9 cellular contexts compared by ENCODE assay signal in the genomic region with DNA sequence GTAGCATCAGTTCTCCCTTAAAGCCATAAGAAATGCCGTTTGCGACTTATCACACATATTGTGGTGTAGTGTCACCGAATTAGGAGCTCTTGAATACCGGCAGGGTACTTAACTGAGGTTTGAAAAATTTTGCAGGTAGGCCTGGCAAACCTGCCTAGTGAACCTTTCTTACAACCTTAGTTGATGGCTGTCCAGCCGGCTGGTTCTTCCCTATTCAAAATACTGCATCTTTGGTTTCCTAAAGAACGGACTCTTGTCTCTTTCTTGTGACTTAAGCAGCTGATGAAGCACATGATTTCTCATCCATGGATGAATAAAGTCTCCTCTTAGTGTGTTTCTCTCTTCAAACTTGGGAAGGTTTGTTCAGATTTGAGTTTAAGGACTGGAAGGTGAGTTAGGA. TPM values are rescaled to one million over a fixed set of nuclear protein-coding genes. Genes with fewer than 3 reads are reported as not detected.
DNase-seq lines count a peak whose midpoint lies in the region; ATAC-seq and TF ChIP-seq lines count a peak whose summit lies in the region.
"Had no signal": no experiment of that assay in that cellular context is flagged by ENCODE, and none has a peak within 500 bp of the region (broad histone marks: within the 10 kb centered on the region; RNA-seq: fewer than 3 reads in every experiment).

No MANE protein-coding gene starts in this region.

- H3K4me2 ChIP-seq in mesenchymal stem cell (ENCODE audit: low read length, poor library complexity, severe bottlenecking) = peak overlapping the region; percentile 75

- H2BK12ac ChIP-seq in mesenchymal stem cell (ENCODE audit: low read length in 2 of 2) = no peak overlapping the region

- no peaks in the 10 kb centered on the region for H3K79me1 ChIP-seq in mesenchymal stem cell (replicated peaks; ENCODE audit: low read length, poor library complexity, severe bottlenecking)

- no peaks in the 10 kb centered on the region for H3K27me3 ChIP-seq in cardiac muscle cell
- H3K27me3 ChIP-seq in mesenchymal stem cell (ENCODE audit: control insufficient read depth in 1 of 2, insufficient read depth in 1 of 2, low read length in 2 of 2) = no peaks in the 10 kb centered on the region
- no peaks in the 10 kb centered on the region for H3K27me3 ChIP-seq in upper lobe of right lung

- H3K4ac ChIP-seq in mesenchymal stem cell (ENCODE audit: low read depth in 1 of 2, low read length in 2 of 2) = no peak overlapping the region

- peak overlapping the region; percentile 93 for H3K4me3 ChIP-seq in cardiac muscle cell
- H3K4me3 ChIP-seq in mesenchymal stem cell (ENCODE audit: insufficient read depth in 1 of 2, low read depth in 1 of 2, low read length in 2 of 2) = peak overlapping the region in 1 of 2 experiments; percentile 86
- H3K4me3 ChIP-seq in upper lobe of right lung = peak overlapping the region; percentile 80

- no peak overlapping the region for H3K18ac ChIP-seq in mesenchymal stem cell (ENCODE audit: low read depth in 1 of 2, low read length in 2 of 2)

- no peak overlapping the region for H2AFZ ChIP-seq in mesenchymal stem cell (ENCODE audit: low read depth, low read length)

- H3K36me3 Mint-ChIP-seq in brain = peaks cover 41% of the 10 kb centered on the region

- H4K91ac ChIP-seq in mesenchymal stem cell (ENCODE audit: low read length) = no peak overlapping the region

- TF ChIP-seq CTCF in cardiac muscle cell (IDR thresholded peaks at IDR 0.05; ENCODE audit: low read depth, low read length) (no peak), brain (conservative IDR thresholded peaks at IDR 0.05) (no peak), upper lobe of right lung (IDR thresholded peaks at IDR 0.05) (no peak)

- peak overlapping the region; percentile 96 for H3K9ac ChIP-seq in mesenchymal stem cell (ENCODE audit: low read length)

- H2BK15ac ChIP-seq in mesenchymal stem cell (ENCODE audit: low read depth, poor library complexity, severe bottlenecking) = no peak overlapping the region

- H2AK5ac ChIP-seq in mesenchymal stem cell (ENCODE audit: low read length, severe bottlenecking) = no peak overlapping the region

- H3K4me1 ChIP-seq in cardiac muscle cell (ENCODE audit: low read depth) = peaks cover 28% of the 10 kb centered on the region
- peaks cover 6% of the 10 kb centered on the region for H3K4me1 ChIP-seq in mesenchymal stem cell (ENCODE audit: control insufficient read depth, insufficient read depth, low read depth, low read length)
- H3K4me1 ChIP-seq in upper lobe of right lung = peaks cover 48% of the 10 kb centered on the region

- H3K14ac ChIP-seq in mesenchymal stem cell (ENCODE audit: low read length in 2 of 2) = no peak overlapping the region

- H3K9me3 ChIP-seq in cardiac muscle cell (ENCODE audit: low read depth) (no peaks in the 10 kb centered on the region), mesenchymal stem cell (ENCODE audit: control insufficient read depth, low read length) (no peaks in the 10 kb centered on the region), upper lobe of right lung (no peaks in the 10 kb centered on the region)

- no peak for DNase-seq in cardiac muscle cell (ENCODE audit: low read depth in 1 of 2, low spot score in 1 of 2)
- no peak for DNase-seq in Right ventricle myocardium superior
- no peak for DNase-seq in mesenchymal stem cell
- peak; percentile 3 for DNase-seq in upper lobe of right lung
- DNase-seq in NCI-H2107 (lab: John Stamatoyannopoulos, UW) = no peak
- DNase-seq: KBM-7 had no signal

- H3K9me3 Mint-ChIP-seq in brain = peaks cover 0 to 3% (median 3%) of the 10 kb centered on the region in 5 experiments

- H2BK120ac ChIP-seq in mesenchymal stem cell (ENCODE audit: low read depth, low read length) = no peak overlapping the region

- H3K36me3 ChIP-seq in cardiac muscle cell = no peaks in the 10 kb centered on the region
- H3K36me3 ChIP-seq in mesenchymal stem cell (ENCODE audit: control insufficient read depth in 1 of 2, insufficient read depth in 2 of 2, low read depth in 1 of 2, low read length in 2 of 2) = peaks cover 0 to 5% of the 10 kb centered on the region in 2 experiments
- no peaks in the 10 kb centered on the region for H3K36me3 ChIP-seq in upper lobe of right lung

- peaks cover 11% of the 10 kb centered on the region for H3K27me3 Mint-ChIP-seq in brain

- 69% methylated on average over 5 of the region's 6 CpGs for WGBS in mesenchymal stem cell

- H3K27ac Mint-ChIP-seq in brain = peak overlapping the region; percentile 69 to 97 (median 94)

- H2BK5ac ChIP-seq in mesenchymal stem cell (ENCODE audit: low read depth, low read length, poor library complexity, severe bottlenecking) = no peak overlapping the region

- H3K4me3 Mint-ChIP-seq in brain = peak overlapping the region; percentile 89 to 99 (median 94)

- no peak for ATAC-seq in Right ventricle myocardium superior (ENCODE audit: poor library complexity)
- ATAC-seq in upper lobe of right lung = no peak
- no peak for ATAC-seq in GM19452 (IDR thresholded peaks at IDR 0.05; ENCODE audit: unreplicated experiment)
- no peak for ATAC-seq in GM18519 (IDR thresholded peaks at IDR 0.05; ENCODE audit: low FRiP score, unreplicated experiment)

- H3K27ac ChIP-seq in cardiac muscle cell = peak overlapping the region; percentile 99
- H3K27ac ChIP-seq in mesenchymal stem cell (ENCODE audit: low read length, poor library complexity, severe bottlenecking) = no peak overlapping the region
- H3K27ac ChIP-seq in upper lobe of right lung = no peak overlapping the region

- no peak overlapping the region for H3K23ac ChIP-seq in mesenchymal stem cell (ENCODE audit: low read length in 2 of 2)

- peaks cover 64% of the 10 kb centered on the region for H3K4me1 Mint-ChIP-seq in brain

- intact Hi-C loops in Right ventricle myocardium superior (cut with DNase I) = loop anchor here (10.0 kb wide), 1 partner anchor 67 kb away; no protein-coding TSS in a partner anchor
- intact Hi-C loops in upper lobe of right lung (cut with DNase I) = no loop called here

- no peak overlapping the region for H4K8ac ChIP-seq in mesenchymal stem cell (ENCODE audit: low read length)

RNA-seq across cellular contexts. Expression of gene RAB7A, which starts 1.5 kb away (rescaled TPM):
- total RNA-seq in cardiac muscle cell (62.3 and 68.1 TPM in 2 replicates), Right ventricle myocardium superior (240 TPM), upper lobe of right lung (306 TPM)
- polyA plus RNA-seq in cardiac muscle cell (189 TPM in 2 replicates), brain (ENCODE audit: insufficient read depth, low read depth, low replicate concordance) (271 TPM)
- 457 TPM for polyA plus RNA-seq in mesenchymal stem cell (2013, experiment 1 of 2)
- polyA plus RNA-seq in mesenchymal stem cell (2013, experiment 2 of 2) = 434 TPM
